In genomic region chr10:102656791-102657371, GRCh38 we compare ENCODE assay signal across 18 cellular contexts. TPM values are rescaled to one million over a fixed set of nuclear protein-coding genes. Genes with fewer than 3 reads are reported as not detected.
DNase-seq lines count a peak whose midpoint lies in the region; ATAC-seq, FAIRE-seq and TF ChIP-seq lines count a peak whose summit lies in the region.
"Had no signal": no experiment of that assay in that cellular context is flagged by ENCODE, and none has a peak within 500 bp of the region (broad histone marks: within the 10 kb centered on the region; RNA-seq: fewer than 3 reads in every experiment).

No MANE protein-coding gene starts in this region.

- CTCF ChIA-PET in PC-3 (lab: Charles Lee): no interaction called here
- CTCF ChIA-PET in activated CD4-positive, alpha-beta memory T cell treated with anti-CD3 and anti-CD28 coated beads for 36 hours (lab: Charles Lee): interaction anchor here (1.2 to 4.0 kb wide), 2 partner anchors 12 to 13 kb away, joined by 4 to 13 read pairs; partner anchors contain the start of gene TRIM8

- ATAC-seq in PC-3: no peak

- no peak overlapping the region for H3K4me3 Mint-ChIP-seq in activated CD4-positive, alpha-beta memory T cell treated with anti-CD3 and anti-CD28 coated beads for 36 hours
- H3K4me3 Mint-ChIP-seq: immature natural killer cell had no signal

- no peak overlapping the region for H3K27ac ChIP-seq in PC-3 (ENCODE audit: low read length)
- H3K27ac ChIP-seq in cingulate gyrus (ENCODE audit: low read depth, low read length): peak overlapping the region; percentile 29
- peak overlapping the region; percentile 74 to 76 for H3K27ac ChIP-seq in mucosa of rectum (ENCODE audit: low read depth in 2 of 2, low read length in 2 of 2)
- H3K27ac ChIP-seq in suprapubic skin: peak overlapping the region; percentile 58

- DNase-seq in PC-3 (no peak), suprapubic skin (ENCODE audit: low spot score in 2 of 2) (no peak), T-helper 1 cell (no peak), frontal cortex (ENCODE audit: low spot score in 2 of 2) (no peak), 8988T (no peak)
- DNase-seq in activated CD4-positive, alpha-beta memory T cell treated with anti-CD3 and anti-CD28 coated beads for 36 hours: no peak
- DNase-seq: activated CD4-positive, alpha-beta T cell treated with anti-CD3 and anti-CD28 coated beads for 1 hour; central memory CD4-positive, alpha-beta T cell; DMS79 treated with DMSO at 0.1 percent for 48 hours; immature natural killer cell; KBM-7; NCI-H1105; NCI-H345; NK-92 treated with Interleukin-12 subunit alpha and Interleukin-12 subunit beta, amount 100 ng/mL, for 24 hours; SHP77; T-helper 2 cell had no signal

- no peaks in the 10 kb centered on the region for H3K27me3 Mint-ChIP-seq in activated CD4-positive, alpha-beta memory T cell treated with anti-CD3 and anti-CD28 coated beads for 36 hours

- H3K27ac Mint-ChIP-seq in activated CD4-positive, alpha-beta memory T cell treated with anti-CD3 and anti-CD28 coated beads for 36 hours: no peak overlapping the region

- intact Hi-C loops in PC-3 (cut with micrococcal nuclease): no loop called here
- intact Hi-C loops in activated CD4-positive, alpha-beta memory T cell treated with anti-CD3 and anti-CD28 coated beads for 36 hours (cut with micrococcal nuclease): no loop called here

- no peak for TF ChIP-seq EP300 in suprapubic skin (IDR thresholded peaks at IDR 0.05)

- TF ChIP-seq CTCF in PC-3 (conservative IDR thresholded peaks at IDR 0.05; ENCODE audit: low read depth, low read length): no peak
- no peak for TF ChIP-seq CTCF in suprapubic skin (IDR thresholded peaks at IDR 0.05)

- WGBS in suprapubic skin: 92% methylated on average over 34 of the region's 42 CpGs

- peaks cover 57% of the 10 kb centered on the region for H3K4me1 Mint-ChIP-seq in activated CD4-positive, alpha-beta memory T cell treated with anti-CD3 and anti-CD28 coated beads for 36 hours (ENCODE audit: low read depth)

- H3K27me3 ChIP-seq in PC-3 (ENCODE audit: low read length): no peaks in the 10 kb centered on the region
- no peaks in the 10 kb centered on the region for H3K27me3 ChIP-seq in mucosa of rectum (ENCODE audit: control insufficient read depth in 2 of 2, insufficient read depth in 2 of 2, low read length in 2 of 2)
- H3K27me3 ChIP-seq in suprapubic skin: no peaks in the 10 kb centered on the region

- POLR2A ChIA-PET in PC-3 (lab: Charles Lee; ENCODE audit: unreplicated experiment): no interaction called here
- POLR2A ChIA-PET in activated CD4-positive, alpha-beta memory T cell treated with anti-CD3 and anti-CD28 coated beads for 36 hours (lab: Charles Lee): interaction anchor here (3.2 kb wide), 1 partner anchor 11 kb away, joined by 11 read pairs; no protein-coding TSS in a partner anchor

- H3K9me3 ChIP-seq in PC-3 (ENCODE audit: low read length) (no peaks in the 10 kb centered on the region), mucosa of rectum (ENCODE audit: control insufficient read depth in 2 of 2, low read length in 2 of 2) (no peaks in the 10 kb centered on the region), suprapubic skin (no peaks in the 10 kb centered on the region)

- no peaks in the 10 kb centered on the region for H3K9me2 ChIP-seq in PC-3 (replicated peaks; ENCODE audit: low read length)

- H3K4me1 ChIP-seq in PC-3 (ENCODE audit: insufficient read depth, low read length): no peaks in the 10 kb centered on the region
- H3K4me1 ChIP-seq in mucosa of rectum (ENCODE audit: control insufficient read depth in 2 of 2, insufficient read depth in 2 of 2, low read length in 2 of 2): peaks cover 40 to 49% of the 10 kb centered on the region in 2 donors
- peaks cover 45% of the 10 kb centered on the region for H3K4me1 ChIP-seq in suprapubic skin

- no peaks in the 10 kb centered on the region for H4K20me1 ChIP-seq in PC-3 (ENCODE audit: low read length)

- FAIRE-seq in frontal cortex (lab: Jason Lieb, UNC): no peak

- no peak for TF ChIP-seq POLR2A in suprapubic skin (IDR thresholded peaks at IDR 0.05)

- no peak overlapping the region for H3K9ac ChIP-seq in PC-3 (ENCODE audit: low read length)
- H3K9ac ChIP-seq in mucosa of rectum (ENCODE audit: low read depth in 1 of 2, low read length in 2 of 2): peak overlapping the region in 1 of 2 donors; percentile 30

- H3K4me3 ChIP-seq in PC-3 (ENCODE audit: low read length) (no peak overlapping the region), mucosa of rectum (ENCODE audit: low read length in 2 of 2) (no peak overlapping the region), suprapubic skin (no peak overlapping the region)

- H3K36me3 Mint-ChIP-seq in activated CD4-positive, alpha-beta memory T cell treated with anti-CD3 and anti-CD28 coated beads for 36 hours: peaks cover 37% of the 10 kb centered on the region

- no peaks in the 10 kb centered on the region for H3K9me3 Mint-ChIP-seq in activated CD4-positive, alpha-beta memory T cell treated with anti-CD3 and anti-CD28 coated beads for 36 hours
- H3K9me3 Mint-ChIP-seq: immature natural killer cell had no signal

- H3K79me2 ChIP-seq in PC-3 (ENCODE audit: low read length): peaks cover 18% of the 10 kb centered on the region

- no peaks in the 10 kb centered on the region for H3F3A ChIP-seq in PC-3 (ENCODE audit: low read length, unreplicated experiment)

- no peak overlapping the region for H3K4me2 ChIP-seq in PC-3 (ENCODE audit: low read length)

- BruUV-seq in PC-3 (replicated peaks; lab: Mats Ljungman, UMichigan): TSS peak; percentile 2

- H3K36me3 ChIP-seq in PC-3 (ENCODE audit: low read depth, low read length): peaks cover 3% of the 10 kb centered on the region
- H3K36me3 ChIP-seq in mucosa of rectum (ENCODE audit: control insufficient read depth in 2 of 2, insufficient read depth in 2 of 2, low read length in 2 of 2): peaks cover 34 to 39% of the 10 kb centered on the region in 2 donors
- H3K36me3 ChIP-seq in suprapubic skin: peaks cover 57% of the 10 kb centered on the region

- H2AFZ ChIP-seq in PC-3 (ENCODE audit: low read length): no peak overlapping the region

RNA-seq across cellular contexts. Expression of gene TRIM8, which starts 12.6 kb away (rescaled TPM):
- total RNA-seq in PC-3 (2014; rRNA removed) (61.4 and 103 TPM in 2 replicates), suprapubic skin (100 to 1,000 TPM in 2 of 4 donors, 10 to 100 TPM in 2; 73.1 to 113 (median 96.1) TPM), frontal cortex (30.2 TPM)
- 10 to 100 TPM; 46.8 to 50.3 TPM for total RNA-seq in activated CD4-positive, alpha-beta memory T cell treated with anti-CD3 and anti-CD28 coated beads for 36 hours

RNA-seq across cellular contexts. Expression of gene ARL3, which starts 57.3 kb away (rescaled TPM):
- total RNA-seq in PC-3 (2014; rRNA removed) (2.5 and 2.8 TPM in 2 replicates), suprapubic skin (1 to 10 TPM; 3.4 to 6.0 (median 3.8) TPM), frontal cortex (32.2 TPM)
- 10 to 100 TPM; 10.1 to 11.1 TPM for total RNA-seq in activated CD4-positive, alpha-beta memory T cell treated with anti-CD3 and anti-CD28 coated beads for 36 hours

RNA-seq across cellular contexts. Expression of gene SFXN2, which starts 57.6 kb away (rescaled TPM):
- total RNA-seq in PC-3 (2014; rRNA removed): 7.5 and 10.3 TPM in 2 replicates
- total RNA-seq in suprapubic skin: 1 to 10 TPM; 1.9 to 5.6 (median 3.1) TPM
- 4.1 TPM for total RNA-seq in frontal cortex
- 10 to 100 TPM; 14.7 to 17.8 TPM for total RNA-seq in activated CD4-positive, alpha-beta memory T cell treated with anti-CD3 and anti-CD28 coated beads for 36 hours
